1 cellular context compared by ENCODE assay signal in genomic region chr22:38177926-38178604, GRCh38.
TF ChIP-seq lines count a peak whose summit lies in the region.

No MANE protein-coding gene starts in this region.

TF ChIP-seq in HEK293, 187 proteins besides CTCF, POLR2A, EP300 and RAD21 (continued from another document):
- TF ChIP-seq ZNF639 (tag by site-specific recombination; IDR thresholded peaks at IDR 0.05) (peak; percentile 59; the same call in 1 of the 2 replicates), ZNF529 (tag by site-specific recombination; IDR thresholded peaks at IDR 0.05; ENCODE audit: insufficient replicate concordance) (no peak), GLIS1 (tag by site-specific recombination; IDR thresholded peaks at IDR 0.05) (peak; percentile 25; the same call in 1 of the 2 replicates), ZFP37 (tag by site-specific recombination; IDR thresholded peaks at IDR 0.05) (peak; percentile 68; the same call in 1 of the 2 replicates), PRDM4 (tag by site-specific recombination; IDR thresholded peaks at IDR 0.05) (peak; percentile 78; the same call in 1 of the 2 replicates), ZBTB1 (tag by site-specific recombination; IDR thresholded peaks at IDR 0.05) (no peak), KLF1 (tag by site-specific recombination; IDR thresholded peaks at IDR 0.05) (no peak), YY1 (tag by site-specific recombination; IDR thresholded peaks at IDR 0.05) (no peak), PRDM2 (tag by site-specific recombination; IDR thresholded peaks at IDR 0.05; ENCODE audit: borderline replicate concordance) (no peak), ZNF473 (tag by site-specific recombination; IDR thresholded peaks at IDR 0.05) (no peak), GLI4 (tag by site-specific recombination; IDR thresholded peaks at IDR 0.05) (no peak), FEZF1 (tag by site-specific recombination; IDR thresholded peaks at IDR 0.05) (no peak), ZNF521 (tag by site-specific recombination; IDR thresholded peaks at IDR 0.05) (no peak), HOXD13 (CRISPR knock-in tag; IDR thresholded peaks at IDR 0.05; ENCODE audit: borderline replicate concordance) (no peak), ZNF426 (tag by site-specific recombination; IDR thresholded peaks at IDR 0.05) (no peak), ZNF571 (tag by site-specific recombination; IDR thresholded peaks at IDR 0.05) (no peak), ZNF518A (tag by site-specific recombination; conservative IDR thresholded peaks at IDR 0.05; ENCODE audit: low read depth) (0 out of 2 replicates have a peak, but pooled peaks have one; percentile 28), ZNF555 (tag by site-specific recombination; conservative IDR thresholded peaks at IDR 0.05) (no peak), ZNF548 (tag by site-specific recombination; IDR thresholded peaks at IDR 0.05) (no peak), ZNF132 (tag by site-specific recombination; IDR thresholded peaks at IDR 0.05; ENCODE audit: borderline replicate concordance) (no peak), ZNF561 (tag by site-specific recombination; IDR thresholded peaks at IDR 0.05; ENCODE audit: borderline replicate concordance) (no peak), ZNF510 (tag by site-specific recombination; IDR thresholded peaks at IDR 0.05; ENCODE audit: insufficient replicate concordance) (no peak), ZNF146 (tag by site-specific recombination; IDR thresholded peaks at IDR 0.05) (no peak), ELK4 (IDR thresholded peaks at IDR 0.05; ENCODE audit: borderline replicate concordance, low read depth, low read length) (no peak), ZNF530 (tag by site-specific recombination; IDR thresholded peaks at IDR 0.05; ENCODE audit: low read depth) (no peak)
